Comparison of ENCODE assay signal across 1 cellular context in the genomic region with DNA sequence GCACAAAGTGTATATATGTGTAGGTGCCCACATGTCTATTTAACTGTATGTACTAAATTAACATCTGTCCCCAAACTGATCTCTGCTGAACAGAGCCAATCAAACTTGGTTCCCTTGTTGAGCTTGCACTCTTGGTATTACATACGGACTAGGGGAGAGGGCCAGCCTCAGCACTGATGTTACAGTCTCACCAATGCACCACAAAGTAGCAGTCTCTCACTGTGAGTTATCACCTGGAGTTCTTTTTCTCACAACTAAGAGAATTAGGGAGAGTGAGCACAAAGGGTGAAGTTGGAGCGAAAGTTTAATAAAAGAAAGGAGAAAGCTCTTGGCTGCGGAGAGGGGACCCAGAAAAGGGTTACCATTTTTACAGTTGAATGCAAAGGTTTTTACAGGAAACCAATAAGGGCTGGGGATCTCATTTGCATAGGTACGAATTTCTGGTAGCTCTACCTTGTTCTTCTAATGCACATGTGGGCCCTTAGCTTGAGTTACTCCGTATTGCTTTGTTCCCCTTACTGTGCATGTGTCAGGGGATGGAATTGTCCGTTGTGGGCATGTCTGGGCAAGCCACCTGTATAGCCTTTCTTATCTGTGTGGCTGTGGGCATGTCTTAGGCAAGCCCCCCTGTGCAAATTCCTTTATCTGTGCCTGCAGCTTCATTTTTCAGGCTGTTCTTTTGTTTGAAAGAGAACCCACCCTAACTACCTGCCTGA.
TF ChIP-seq lines count a peak whose summit lies in the region.

No MANE protein-coding gene starts in this region.

TF ChIP-seq in IMR-90, 13 proteins besides CTCF, POLR2A, EP300 and RAD21 (continued from another document):
- TF ChIP-seq MAFK (IDR thresholded peaks at IDR 0.05; ENCODE audit: low read depth, low read length) (no peak), RFX5 (IDR thresholded peaks at IDR 0.05; ENCODE audit: low read depth, low read length) (no peak), RCOR1 (IDR thresholded peaks at IDR 0.05; ENCODE audit: insufficient replicate concordance, low read length) (no peak)
TF ChIP-seq in IMR-90: peak in this region for 0.
